1 cellular context compared by ENCODE assay signal in the genomic region with DNA sequence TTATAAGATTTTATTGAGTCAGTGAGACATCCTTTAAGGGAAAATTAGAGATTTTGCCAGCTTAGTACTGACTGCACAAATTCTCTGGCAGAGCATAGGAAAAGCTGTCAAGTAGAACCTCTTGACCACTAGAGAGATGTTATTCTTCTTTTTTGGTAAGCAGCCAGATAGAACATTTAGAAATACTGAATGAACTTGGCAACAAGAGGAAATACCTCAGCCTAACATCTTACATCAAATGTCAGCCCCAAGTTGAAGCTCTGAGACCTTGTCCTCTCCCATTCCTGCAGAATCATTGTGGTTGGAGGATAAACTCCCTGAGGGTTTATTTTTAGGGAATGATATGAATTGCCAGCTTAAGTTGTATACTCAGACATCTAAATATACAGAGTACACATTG.
TF ChIP-seq lines count a peak whose summit lies in the region.

No MANE protein-coding gene starts in this region.

TF ChIP-seq in endothelial cell of umbilical vein, 7 proteins besides CTCF, POLR2A, EP300 and RAD21:
- TF ChIP-seq JUN (IDR thresholded peaks at IDR 0.05; ENCODE audit: borderline replicate concordance, insufficient read depth, insufficient read length, low read depth) (peak; percentile 9), FOS (IDR thresholded peaks at IDR 0.05; ENCODE audit: borderline replicate concordance, insufficient read depth, low read length) (no peak), POLR2AphosphoS5 (IDR thresholded peaks at IDR 0.05; ENCODE audit: insufficient read depth, low read depth, low read length) (peak; percentile 34), MYC (IDR thresholded peaks at IDR 0.05; ENCODE audit: low read depth, low read length) (no peak), GATA2 (IDR thresholded peaks at IDR 0.05; ENCODE audit: insufficient read depth, insufficient read length, low read depth, low read length) (peak; percentile 41), EZH2 (IDR thresholded peaks at IDR 0.05; ENCODE audit: borderline replicate concordance, low read depth, low read length, severe bottlenecking) (no peak)
- TF ChIP-seq, protein P1, sequence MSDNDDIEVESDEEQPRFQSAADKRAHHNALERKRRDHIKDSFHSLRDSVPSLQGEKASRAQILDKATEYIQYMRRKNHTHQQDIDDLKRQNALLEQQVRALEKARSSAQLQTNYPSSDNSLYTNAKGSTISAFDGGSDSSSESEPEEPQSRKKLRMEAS (IDR thresholded peaks at IDR 0.05; ENCODE audit: insufficient read depth, insufficient read length), result no peak
